ENCODE assay signal across 1 cellular context in the genomic region with DNA sequence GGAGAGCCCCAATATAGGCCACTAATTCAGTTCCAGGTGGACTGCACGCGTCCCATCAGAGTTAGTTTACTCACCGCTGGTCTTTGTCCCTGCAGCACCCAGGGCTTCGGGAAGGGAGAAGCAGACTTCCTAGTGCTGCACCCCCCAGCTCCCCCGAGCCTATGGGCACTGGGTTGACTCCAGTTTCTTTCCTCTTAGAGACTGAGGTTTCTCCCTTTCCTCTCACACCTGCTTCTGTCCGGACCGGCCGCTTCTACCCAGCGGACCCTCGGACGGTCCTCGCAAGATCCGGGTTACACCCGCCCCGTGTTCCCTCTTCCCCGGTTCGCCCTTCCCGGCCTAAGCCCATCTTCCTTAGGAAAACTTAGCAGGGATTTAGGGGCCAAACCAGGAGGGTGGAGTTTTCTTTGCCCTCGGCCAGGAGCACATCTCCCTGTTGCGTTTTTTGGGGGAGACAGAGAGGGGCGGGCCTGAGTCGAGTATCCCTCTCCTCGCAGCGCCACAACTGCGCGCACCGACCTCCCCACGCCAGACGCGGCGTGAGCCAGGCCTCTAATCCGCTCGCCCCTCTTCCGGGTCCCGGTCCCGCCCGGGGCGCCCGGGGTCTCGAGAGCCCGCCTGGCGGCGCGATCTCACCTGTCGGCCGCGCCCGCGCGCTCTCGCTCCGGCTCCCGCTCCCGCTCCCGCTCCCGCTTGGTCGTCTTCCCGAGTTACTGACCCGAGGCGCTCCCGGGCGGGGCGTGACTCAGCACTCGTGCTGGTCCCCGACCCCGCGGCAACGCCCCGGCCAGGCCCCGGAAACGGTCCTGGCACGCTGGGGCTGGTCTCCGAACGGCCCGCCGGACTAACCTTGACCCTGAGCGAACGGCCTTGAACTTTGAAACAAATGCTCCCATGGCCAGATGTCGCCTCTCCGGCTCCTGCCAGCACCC.
TF ChIP-seq lines count a peak whose summit lies in the region.

A gene (minus strand): TSS at position 728 of the 932 bp plus-strand sequence. CDS start 8,741 bp downstream, outside the sequence.

TF ChIP-seq in SK-N-SH, 30 proteins besides CTCF, POLR2A, EP300 and RAD21 (continued from another document):
- TF ChIP-seq, protein P1, sequence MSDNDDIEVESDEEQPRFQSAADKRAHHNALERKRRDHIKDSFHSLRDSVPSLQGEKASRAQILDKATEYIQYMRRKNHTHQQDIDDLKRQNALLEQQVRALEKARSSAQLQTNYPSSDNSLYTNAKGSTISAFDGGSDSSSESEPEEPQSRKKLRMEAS (IDR thresholded peaks at IDR 0.05; ENCODE audit: low read depth): peak; percentile 74
- TF ChIP-seq JUND (IDR thresholded peaks at IDR 0.05): no peak
- TF ChIP-seq FOSL2 (IDR thresholded peaks at IDR 0.05; ENCODE audit: borderline replicate concordance, low read depth): peak; percentile 11; the same call in 1 of the 2 replicates
